In genomic region chr10:104643023-104643663, GRCh38 we compare ENCODE assay signal across 1 cellular context.
TF ChIP-seq lines count a peak whose summit lies in the region.

No MANE protein-coding gene starts in this region.

TF ChIP-seq in neural cell, 6 proteins besides CTCF, POLR2A, EP300 and RAD21 (continued from another document):
- TF ChIP-seq, protein P1, sequence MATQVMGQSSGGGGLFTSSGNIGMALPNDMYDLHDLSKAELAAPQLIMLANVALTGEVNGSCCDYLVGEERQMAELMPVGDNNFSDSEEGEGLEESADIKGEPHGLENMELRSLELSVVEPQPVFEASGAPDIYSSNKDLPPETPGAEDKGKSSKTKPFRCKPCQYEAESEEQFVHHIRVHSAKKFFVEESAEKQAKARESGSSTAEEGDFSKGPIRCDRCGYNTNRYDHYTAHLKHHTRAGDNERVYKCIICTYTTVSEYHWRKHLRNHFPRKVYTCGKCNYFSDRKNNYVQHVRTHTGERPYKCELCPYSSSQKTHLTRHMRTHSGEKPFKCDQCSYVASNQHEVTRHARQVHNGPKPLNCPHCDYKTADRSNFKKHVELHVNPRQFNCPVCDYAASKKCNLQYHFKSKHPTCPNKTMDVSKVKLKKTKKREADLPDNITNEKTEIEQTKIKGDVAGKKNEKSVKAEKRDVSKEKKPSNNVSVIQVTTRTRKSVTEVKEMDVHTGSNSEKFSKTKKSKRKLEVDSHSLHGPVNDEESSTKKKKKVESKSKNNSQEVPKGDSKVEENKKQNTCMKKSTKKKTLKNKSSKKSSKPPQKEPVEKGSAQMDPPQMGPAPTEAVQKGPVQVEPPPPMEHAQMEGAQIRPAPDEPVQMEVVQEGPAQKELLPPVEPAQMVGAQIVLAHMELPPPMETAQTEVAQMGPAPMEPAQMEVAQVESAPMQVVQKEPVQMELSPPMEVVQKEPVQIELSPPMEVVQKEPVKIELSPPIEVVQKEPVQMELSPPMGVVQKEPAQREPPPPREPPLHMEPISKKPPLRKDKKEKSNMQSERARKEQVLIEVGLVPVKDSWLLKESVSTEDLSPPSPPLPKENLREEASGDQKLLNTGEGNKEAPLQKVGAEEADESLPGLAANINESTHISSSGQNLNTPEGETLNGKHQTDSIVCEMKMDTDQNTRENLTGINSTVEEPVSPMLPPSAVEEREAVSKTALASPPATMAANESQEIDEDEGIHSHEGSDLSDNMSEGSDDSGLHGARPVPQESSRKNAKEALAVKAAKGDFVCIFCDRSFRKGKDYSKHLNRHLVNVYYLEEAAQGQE (IDR thresholded peaks at IDR 0.05; ENCODE audit: borderline replicate concordance): no peak
- TF ChIP-seq SMC3 (conservative IDR thresholded peaks at IDR 0.05; ENCODE audit: poor library complexity): peak; percentile 54
- no peak for TF ChIP-seq EZH2 (IDR thresholded peaks at IDR 0.05; ENCODE audit: borderline replicate concordance, insufficient read depth, low read length, poor library complexity, severe bottlenecking)
- TF ChIP-seq POLR2AphosphoS5 (IDR thresholded peaks at IDR 0.05): no peak
- no peak for TF ChIP-seq TAF1 (IDR thresholded peaks at IDR 0.05; ENCODE audit: low read depth)
